8 cellular contexts compared by ENCODE assay signal in genomic region chr2:219530048-219530963, GRCh38. TPM values are rescaled to one million over a fixed set of nuclear protein-coding genes. Genes with fewer than 3 reads are reported as not detected.
DNase-seq lines count a peak whose midpoint lies in the region; ATAC-seq, FAIRE-seq and TF ChIP-seq lines count a peak whose summit lies in the region.

No MANE protein-coding gene starts in this region.

- intact Hi-C loops in Right ventricle myocardium inferior (cut with DNase I): loop anchor here (1.0 to 2.0 kb wide), 3 partner anchors 54 to 127 kb away; no protein-coding TSS in a partner anchor

- peaks cover 67% of the 10 kb centered on the region for H3K27me3 Mint-ChIP-seq in progenitor cell of endocrine pancreas

- H3K36me3 Mint-ChIP-seq in activated naive CD4-positive, alpha-beta T cell treated with anti-CD3 and anti-CD28 coated beads, Interleukin-2, amount 50 U/mL, for 72 hours: no peaks in the 10 kb centered on the region
- no peaks in the 10 kb centered on the region for H3K36me3 Mint-ChIP-seq in progenitor cell of endocrine pancreas (ENCODE audit: insufficient read depth)

- H3K9me3 Mint-ChIP-seq in activated naive CD4-positive, alpha-beta T cell treated with anti-CD3 and anti-CD28 coated beads, Interleukin-2, amount 50 U/mL, for 72 hours: no peaks in the 10 kb centered on the region
- H3K9me3 Mint-ChIP-seq in progenitor cell of endocrine pancreas (ENCODE audit: low read depth): no peaks in the 10 kb centered on the region

- DNase-seq in GM12864 (ENCODE audit: low read depth) (peak; percentile 43), MV-4-11 (lab: John Stamatoyannopoulos, UW) (peak; percentile 69), SKM-1 (lab: John Stamatoyannopoulos, UW; ENCODE audit: unreplicated experiment) (peak; percentile 72), Right ventricle myocardium inferior (ENCODE audit: missing footprints) (peak; percentile 93), progenitor cell of endocrine pancreas (ENCODE audit: low spot score, unreplicated experiment) (peak; percentile 88), urothelium cell line (ENCODE audit: low spot score) (peak; percentile 93)
- DNase-seq in activated naive CD4-positive, alpha-beta T cell treated with anti-CD3 and anti-CD28 coated beads, Interleukin-2, amount 50 U/mL, for 72 hours (ENCODE audit: low spot score in 2 of 2): peak; percentile 77 to 93

- H3K4me1 Mint-ChIP-seq in progenitor cell of endocrine pancreas (ENCODE audit: low read depth): peaks cover 20% of the 10 kb centered on the region

- H3K4me3 Mint-ChIP-seq in progenitor cell of endocrine pancreas (ENCODE audit: low read depth): no peak overlapping the region

- FAIRE-seq in urothelium cell line (lab: Jason Lieb, UNC): peak; percentile 58

- no peak overlapping the region for H3K27ac Mint-ChIP-seq in activated naive CD4-positive, alpha-beta T cell treated with anti-CD3 and anti-CD28 coated beads, Interleukin-2, amount 50 U/mL, for 72 hours
- no peak overlapping the region for H3K27ac Mint-ChIP-seq in progenitor cell of endocrine pancreas

- TF ChIP-seq CTCF in GM12864 (IDR thresholded peaks at IDR 0.05; ENCODE audit: low read depth, low read length, missing control alignments) (peak; percentile 95), progenitor cell of endocrine pancreas (IDR thresholded peaks at IDR 0.05; ENCODE audit: unreplicated experiment) (peak; percentile 95)

- ATAC-seq in HG02571 (IDR thresholded peaks at IDR 0.05; ENCODE audit: unreplicated experiment): peak; percentile 68
- peak; percentile 89 to 92 for ATAC-seq in activated naive CD4-positive, alpha-beta T cell treated with anti-CD3 and anti-CD28 coated beads, Interleukin-2, amount 50 U/mL, for 72 hours
- peak; percentile 85 for ATAC-seq in Right ventricle myocardium inferior

- H3K4me3 ChIP-seq in GM12864 (ENCODE audit: low read depth, low read length): no peak overlapping the region

RNA-seq across cellular contexts. Expression of gene CHPF, which starts 13.3 kb away (rescaled TPM):
- total RNA-seq in activated naive CD4-positive, alpha-beta T cell treated with anti-CD3 and anti-CD28 coated beads, Interleukin-2, amount 50 U/mL, for 72 hours: 10 to 100 TPM; 13.2 to 16.7 TPM
- total RNA-seq in Right ventricle myocardium inferior (92.2 TPM), progenitor cell of endocrine pancreas (49.1 and 51.1 TPM in 2 replicates)

RNA-seq across cellular contexts. Expression of gene TMEM198, which starts 13.5 kb away (rescaled TPM):
- total RNA-seq in activated naive CD4-positive, alpha-beta T cell treated with anti-CD3 and anti-CD28 coated beads, Interleukin-2, amount 50 U/mL, for 72 hours: 1 to 10 TPM; 1.8 to 6.1 TPM
- total RNA-seq in Right ventricle myocardium inferior (2.7 TPM), progenitor cell of endocrine pancreas (8.2 and 9.7 TPM in 2 replicates)

RNA-seq across cellular contexts. Expression of gene ASIC4, which starts 16.0 kb away (rescaled TPM):
- total RNA-seq in activated naive CD4-positive, alpha-beta T cell treated with anti-CD3 and anti-CD28 coated beads, Interleukin-2, amount 50 U/mL, for 72 hours: under 1 TPM; 0.16 to 0.98 TPM
- not detected for total RNA-seq in Right ventricle myocardium inferior
- total RNA-seq in progenitor cell of endocrine pancreas: 3.4 and 5.1 TPM in 2 replicates

RNA-seq across cellular contexts. Expression of gene GMPPA, which starts 31.6 kb away (rescaled TPM):
- total RNA-seq in activated naive CD4-positive, alpha-beta T cell treated with anti-CD3 and anti-CD28 coated beads, Interleukin-2, amount 50 U/mL, for 72 hours: 10 to 100 TPM; 29.1 to 34.1 TPM
- total RNA-seq in Right ventricle myocardium inferior (22.9 TPM), progenitor cell of endocrine pancreas (35.8 and 37.4 TPM in 2 replicates)

RNA-seq across cellular contexts. Expression of gene OBSL1, which starts 41.0 kb away (rescaled TPM):
- total RNA-seq in activated naive CD4-positive, alpha-beta T cell treated with anti-CD3 and anti-CD28 coated beads, Interleukin-2, amount 50 U/mL, for 72 hours: 1 to 10 TPM; 1.9 to 8.9 TPM
- 158 TPM for total RNA-seq in Right ventricle myocardium inferior
- total RNA-seq in progenitor cell of endocrine pancreas: 197 and 198 TPM in 2 replicates

Comparison
In these comparisons a context has a peak if more than half of its experiments do, and no peak if none do; other contexts are left out.
1. DNase-seq: peak in every context shown above with its lines; median percentile 93 in Right ventricle myocardium inferior; 93 in urothelium cell line; 88 in progenitor cell of endocrine pancreas; 85 in activated naive CD4-positive, alpha-beta T cell treated with anti-CD3 and anti-CD28 coated beads, Interleukin-2, amount 50 U/mL, for 72 hours; 72 in SKM-1; 69 in MV-4-11; 43 in GM12864.